ENCODE assay signal across 32 cellular contexts in the genomic region with DNA sequence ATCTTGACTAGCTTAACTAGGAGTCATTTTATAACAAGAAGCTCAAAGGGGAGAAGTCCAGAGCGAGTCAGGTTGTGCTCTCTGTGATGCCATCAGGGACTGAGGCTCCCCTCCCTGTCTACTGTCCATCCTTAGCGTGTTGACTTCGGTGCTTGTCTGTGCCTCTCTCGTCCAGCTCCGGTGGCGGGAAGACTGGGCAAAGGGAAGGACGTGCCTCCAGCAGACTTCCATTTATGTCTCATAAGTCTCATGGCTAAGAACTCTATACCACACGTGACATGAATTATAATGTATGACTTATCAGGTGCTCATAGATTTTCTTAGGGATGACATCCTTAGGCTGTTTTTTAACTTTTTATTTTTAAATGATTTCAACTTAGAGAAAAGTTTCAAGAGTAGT.
"Had no signal": no experiment of that assay in that cellular context is flagged by ENCODE, and none has a peak within 500 bp of the region (broad histone marks: within the 10 kb centered on the region; RNA-seq: fewer than 3 reads in every experiment).

No MANE protein-coding gene starts in this region.

- H3K9me3 Mint-ChIP-seq: activated CD4-positive, alpha-beta memory T cell treated with anti-CD3 and anti-CD28 coated beads for 36 hours; activated CD4-positive, alpha-beta T cell treated with anti-CD3 and anti-CD28 coated beads, Interleukin-2, amount 10 ng/mL, durations not matched to agents 24 days and 14 days; activated T-helper 17 cell treated with anti-CD3 and anti-CD28 coated beads, Interleukin-2, amount 50 U/mL, for 72 hours; central memory CD8-positive, alpha-beta T cell; dendritic cell treated with granulocyte-macrophage colony-stimulating factor and Interleukin-4, amounts not matched to agents 40 ng/mL and 50 ng/mL, for 4 days; endodermal cell had no signal

- H3K27ac ChIP-seq: brain microvascular endothelial cell, coronary artery, dorsolateral prefrontal cortex, esophagus muscularis mucosa, heart left ventricle had no signal

- DNase-seq: activated CD4-positive, alpha-beta memory T cell treated with anti-CD3 and anti-CD28 coated beads for 36 hours; activated CD4-positive, alpha-beta T cell treated with anti-CD3 and anti-CD28 coated beads for 36 hours; activated CD4-positive, alpha-beta T cell treated with anti-CD3 and anti-CD28 coated beads, Interleukin-2, amount 10 ng/mL, durations not matched to agents 24 days and 14 days; activated CD4-positive, CD25-positive, alpha-beta regulatory T cell; activated CD4-positive, CD25-positive, alpha-beta regulatory T cell treated with anti-CD3 and anti-CD28 coated beads, Interleukin-2, amount 50 U/mL, for 72 hours; activated CD8-positive, alpha-beta memory T cell treated with anti-CD3 and anti-CD28 coated beads, Interleukin-2, amount 10 ng/mL, durations not matched to agents 7 days and 5 days; activated CD8-positive, alpha-beta memory T cell treated with anti-CD3 and anti-CD28 coated beads, Interleukin-2, amount 50 U/mL, for 4 hours; activated CD8-positive, alpha-beta T cell treated with anti-CD3 and anti-CD28 coated beads, Interleukin-2, amount 10 ng/mL, durations not matched to agents 7 days and 5 days; activated effector memory CD4-positive, alpha-beta T cell treated with Interleukin-2 at 50 U/mL for 16 hours; activated gamma-delta T cell treated with Interleukin-2 at 50 U/mL for 16 hours; activated naive CD4-positive, alpha-beta T cell treated with anti-CD3 and anti-CD28 coated beads, Interleukin-2, amount 50 U/mL, for 16 hours; activated naive CD4-positive, alpha-beta T cell treated with Interleukin-2 at 50 U/mL for 16 hours; activated T-cell treated with anti-CD3 and anti-CD28 coated beads, Interleukin-2, amount 50 U/mL, for 1 hour; amniotic stem cell; anterior cingulate cortex; brain microvascular endothelial cell; dorsolateral prefrontal cortex; effector memory CD4-positive, alpha-beta T cell; endodermal cell; erythroblast; glutamatergic neuron; heart left ventricle; T-helper 2 cell had no signal

- H3K4me1 Mint-ChIP-seq: central memory CD8-positive, alpha-beta T cell had no signal

- H3K9me3 ChIP-seq: esophagus muscularis mucosa, heart left ventricle had no signal

- H3K4me3 ChIP-seq: coronary artery, dorsolateral prefrontal cortex, esophagus muscularis mucosa, heart left ventricle had no signal

- FAIRE-seq: astrocyte, bronchial epithelial cell, frontal cortex had no signal

- H3K27ac Mint-ChIP-seq: activated CD4-positive, alpha-beta memory T cell treated with anti-CD3 and anti-CD28 coated beads for 36 hours; activated CD4-positive, alpha-beta T cell treated with anti-CD3 and anti-CD28 coated beads, Interleukin-2, amount 10 ng/mL, durations not matched to agents 24 days and 14 days; activated CD8-positive, alpha-beta memory T cell treated with anti-CD3 and anti-CD28 coated beads, Interleukin-2, amount 10 ng/mL, durations not matched to agents 7 days and 5 days; activated CD8-positive, alpha-beta T cell treated with anti-CD3 and anti-CD28 coated beads, Interleukin-2, amount 10 ng/mL, durations not matched to agents 7 days and 5 days; activated naive CD8-positive, alpha-beta T cell; activated T-helper 17 cell treated with anti-CD3 and anti-CD28 coated beads, Interleukin-2, amount 50 U/mL, for 72 hours; dendritic cell treated with granulocyte-macrophage colony-stimulating factor and Interleukin-4, amounts not matched to agents 40 ng/mL and 50 ng/mL, for 4 days; endodermal cell had no signal

- H3K27me3 ChIP-seq: brain microvascular endothelial cell, dorsolateral prefrontal cortex, esophagus muscularis mucosa, heart left ventricle had no signal

- H3K4me3 Mint-ChIP-seq: activated CD4-positive, alpha-beta memory T cell treated with anti-CD3 and anti-CD28 coated beads for 36 hours; activated CD4-positive, alpha-beta T cell treated with anti-CD3 and anti-CD28 coated beads for 36 hours; activated CD4-positive, alpha-beta T cell treated with anti-CD3 and anti-CD28 coated beads, Interleukin-2, amount 10 ng/mL, durations not matched to agents 24 days and 14 days; activated CD8-positive, alpha-beta memory T cell treated with anti-CD3 and anti-CD28 coated beads, Interleukin-2, amount 10 ng/mL, durations not matched to agents 7 days and 5 days; activated CD8-positive, alpha-beta T cell treated with anti-CD3 and anti-CD28 coated beads, Interleukin-2, amount 10 ng/mL, durations not matched to agents 7 days and 5 days; activated naive CD8-positive, alpha-beta T cell; activated T-helper 17 cell treated with anti-CD3 and anti-CD28 coated beads, Interleukin-2, amount 50 U/mL, for 72 hours; central memory CD8-positive, alpha-beta T cell; dendritic cell treated with granulocyte-macrophage colony-stimulating factor and Interleukin-4, amounts not matched to agents 40 ng/mL and 50 ng/mL, for 4 days; endodermal cell had no signal

- ATAC-seq: activated CD4-positive, alpha-beta T cell treated with anti-CD3 and anti-CD28 coated beads for 36 hours; activated CD8-positive, alpha-beta memory T cell treated with anti-CD3 and anti-CD28 coated beads, Interleukin-2, amount 10 ng/mL, durations not matched to agents 7 days and 5 days; activated CD8-positive, alpha-beta T cell treated with anti-CD3 and anti-CD28 coated beads, Interleukin-2, amount 10 ng/mL, durations not matched to agents 7 days and 5 days; activated T-helper 17 cell treated with anti-CD3 and anti-CD28 coated beads, Interleukin-2, amount 50 U/mL, for 72 hours; heart left ventricle had no signal

- H3K27me3 Mint-ChIP-seq: activated CD4-positive, alpha-beta memory T cell treated with anti-CD3 and anti-CD28 coated beads for 36 hours; activated CD4-positive, alpha-beta T cell treated with anti-CD3 and anti-CD28 coated beads for 36 hours; activated CD4-positive, alpha-beta T cell treated with anti-CD3 and anti-CD28 coated beads, Interleukin-2, amount 10 ng/mL, durations not matched to agents 24 days and 14 days; activated CD8-positive, alpha-beta memory T cell treated with anti-CD3 and anti-CD28 coated beads, Interleukin-2, amount 10 ng/mL, durations not matched to agents 7 days and 5 days; activated naive CD8-positive, alpha-beta T cell; activated T-helper 17 cell treated with anti-CD3 and anti-CD28 coated beads, Interleukin-2, amount 50 U/mL, for 72 hours; central memory CD8-positive, alpha-beta T cell; dendritic cell treated with granulocyte-macrophage colony-stimulating factor and Interleukin-4, amounts not matched to agents 40 ng/mL and 50 ng/mL, for 4 days had no signal
